In the genomic region with DNA sequence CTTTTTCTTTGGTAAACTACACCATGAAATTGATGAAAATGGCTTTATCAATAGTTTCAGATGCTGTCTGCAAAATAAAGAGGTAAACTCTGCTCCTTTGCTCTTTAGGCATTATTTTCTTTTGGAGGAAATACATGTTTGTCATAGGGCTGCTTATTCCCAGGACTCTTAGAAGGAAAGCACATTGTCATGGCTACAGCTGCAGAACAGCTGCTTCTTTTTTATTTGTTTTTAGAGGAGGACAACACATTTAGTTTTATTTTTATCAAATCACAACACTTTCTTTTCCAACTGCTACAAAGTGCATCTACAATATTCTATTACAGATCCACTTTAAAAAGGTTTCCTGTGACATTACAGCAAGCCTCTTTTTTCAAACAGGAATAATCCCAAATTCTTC, we compare ENCODE assay signal across 18 cellular contexts.
"Had no signal": no experiment of that assay in that cellular context is flagged by ENCODE, and none has a peak within 500 bp of the region (broad histone marks: within the 10 kb centered on the region; RNA-seq: fewer than 3 reads in every experiment).

No MANE protein-coding gene starts in this region.

- H3K27ac ChIP-seq: foreskin keratinocyte, spleen had no signal

- H3K27ac Mint-ChIP-seq: activated B cell treated with CpG ODN at 0.5 μM for 24 hours; activated naive CD8-positive, alpha-beta T cell treated with anti-CD3 and anti-CD28 coated beads, Interleukin-2, amount 10 ng/mL, durations not matched to agents 7 days and 5 days; endodermal cell; nephron progenitor cell; stimulated activated naive CD8-positive, alpha-beta T cell treated with anti-CD3 and anti-CD28 coated beads, Interleukin-15, amount 100 ng/mL, for 72 hours had no signal

- ATAC-seq: left colon, mucosa of descending colon, right cardiac atrium had no signal

- H3K27me3 Mint-ChIP-seq: progenitor cell of endocrine pancreas had no signal

- H3K4me1 ChIP-seq: foreskin keratinocyte had no signal

- DNase-seq: activated B cell treated with CpG ODN at 0.5 μM for 24 hours; activated naive CD4-positive, alpha-beta T cell; activated naive CD8-positive, alpha-beta T cell treated with anti-CD3 and anti-CD28 coated beads, Interleukin-2, amount 10 ng/mL, durations not matched to agents 7 days and 5 days; anterior cingulate cortex; dorsolateral prefrontal cortex; endodermal cell; erythroblast; foreskin keratinocyte; head of caudate nucleus; left colon; mucosa of descending colon; nephron progenitor cell; occipital lobe; right cardiac atrium; spleen; stimulated activated naive CD8-positive, alpha-beta T cell treated with anti-CD3 and anti-CD28 coated beads, Interleukin-15, amount 100 ng/mL, for 72 hours; SW 1271 had no signal

- H3K4me3 Mint-ChIP-seq: activated B cell treated with CpG ODN at 0.5 μM for 24 hours; activated naive CD8-positive, alpha-beta T cell treated with anti-CD3 and anti-CD28 coated beads, Interleukin-2, amount 10 ng/mL, durations not matched to agents 7 days and 5 days; endodermal cell; nephron progenitor cell; stimulated activated naive CD8-positive, alpha-beta T cell treated with anti-CD3 and anti-CD28 coated beads, Interleukin-15, amount 100 ng/mL, for 72 hours had no signal

- H3K36me3 Mint-ChIP-seq: activated naive CD8-positive, alpha-beta T cell treated with anti-CD3 and anti-CD28 coated beads, Interleukin-2, amount 10 ng/mL, durations not matched to agents 7 days and 5 days had no signal

- H3K36me3 ChIP-seq: spleen had no signal

- H3K4me1 Mint-ChIP-seq: nephron progenitor cell had no signal

- H3K9me3 ChIP-seq: mucosa of descending colon, spleen had no signal

- H3K9me3 Mint-ChIP-seq: activated naive CD8-positive, alpha-beta T cell treated with anti-CD3 and anti-CD28 coated beads, Interleukin-2, amount 10 ng/mL, durations not matched to agents 7 days and 5 days; nephron progenitor cell; stimulated activated naive CD8-positive, alpha-beta T cell treated with anti-CD3 and anti-CD28 coated beads, Interleukin-15, amount 100 ng/mL, for 72 hours had no signal

- H3K4me3 ChIP-seq: dorsolateral prefrontal cortex, mucosa of descending colon, spleen had no signal
